Comparison of ENCODE assay signal across 8 cellular contexts in the genomic region with DNA sequence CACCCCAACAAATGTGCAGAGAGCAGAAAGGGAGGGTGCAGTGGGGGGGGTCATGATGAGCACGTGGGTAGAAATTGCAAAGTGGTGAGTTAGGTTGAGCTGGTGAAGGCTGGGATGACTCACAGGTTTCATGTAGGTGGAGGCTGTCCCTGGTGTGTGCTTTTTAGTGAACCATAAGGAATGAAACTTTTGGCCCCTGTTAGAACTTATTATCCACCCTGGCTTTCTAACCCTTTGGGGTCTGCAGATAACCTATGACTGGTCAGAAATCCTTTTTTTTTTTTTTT.
DNase-seq lines count a peak whose midpoint lies in the region; ATAC-seq lines count a peak whose summit lies in the region.

No MANE protein-coding gene starts in this region.

- DNase-seq in Ammon's horn (ENCODE audit: low spot score) (peak; percentile 21), islet precursor cell (peak; percentile 87), OCI-M2 (lab: John Stamatoyannopoulos, UW; ENCODE audit: unreplicated experiment) (no peak), NCI-H2171 treated with DMSO at 0.1 percent for 48 hours (lab: John Stamatoyannopoulos, UW) (no peak)
- peak; percentile 59 for DNase-seq in activated CD8-positive, alpha-beta memory T cell treated with anti-CD3 and anti-CD28 coated beads, Interleukin-2, amount 50 U/mL, for 48 hours
- DNase-seq in stimulated activated naive CD8-positive, alpha-beta T cell treated with anti-CD3 and anti-CD28 coated beads, Interleukin-15, Interleukin-2, amounts not matched to agents 100 U/mL and 50 U/mL, for 24 hours, result peak; percentile 53

- ATAC-seq in HG02763 (IDR thresholded peaks at IDR 0.05; ENCODE audit: unreplicated experiment) (peak; percentile 42), GM19397 (IDR thresholded peaks at IDR 0.05; ENCODE audit: unreplicated experiment) (no peak)
- peak; percentile 95 for ATAC-seq in stimulated activated naive CD8-positive, alpha-beta T cell treated with anti-CD3 and anti-CD28 coated beads, Interleukin-15, Interleukin-2, amounts not matched to agents 100 U/mL and 50 U/mL, for 24 hours

Comparison
In these comparisons a context has a peak if more than half of its experiments do, and no peak if none do; other contexts are left out.
1. DNase-seq: peak in Ammon's horn (single experiment), activated CD8-positive, alpha-beta memory T cell treated with anti-CD3 and anti-CD28 coated beads, Interleukin-2, amount 50 U/mL, for 48 hours (single experiment), islet precursor cell (single experiment) and stimulated activated naive CD8-positive, alpha-beta T cell treated with anti-CD3 and anti-CD28 coated beads, Interleukin-15, Interleukin-2, amounts not matched to agents 100 U/mL and 50 U/mL, for 24 hours (single experiment); none in OCI-M2 (single experiment) and NCI-H2171 treated with DMSO at 0.1 percent for 48 hours (single experiment).